ENCODE assay signal across 7 cellular contexts in genomic region chr1:208907785-208908184, GRCh38.
"Had no signal": no experiment of that assay in that cellular context is flagged by ENCODE, and none has a peak within 500 bp of the region (broad histone marks: within the 10 kb centered on the region; RNA-seq: fewer than 3 reads in every experiment).

No MANE protein-coding gene starts in this region.

- DNase-seq: GM23248, GOT3, H7, HFFc6 had no signal

- H3K27ac Mint-ChIP-seq: HFFc6, IgD-negative memory B cell had no signal

- H3K36me3 ChIP-seq: HAP-1 had no signal

- H3K27ac ChIP-seq: GM23248, HL-60 had no signal

- H3K36me3 Mint-ChIP-seq: IgD-negative memory B cell had no signal

- H3K4me1 ChIP-seq: HAP-1 had no signal

- H3K9ac ChIP-seq: GM23248 had no signal

- H3K4me3 Mint-ChIP-seq: HFFc6, IgD-negative memory B cell had no signal

- H2AFZ ChIP-seq: GM23248 had no signal

- H3K9me3 Mint-ChIP-seq: IgD-negative memory B cell had no signal

- H3K9me3 ChIP-seq: HAP-1 had no signal

- H3K4me3 ChIP-seq: GM23248, HAP-1 had no signal

- H3K27me3 Mint-ChIP-seq: IgD-negative memory B cell had no signal
